Comparison of ENCODE assay signal across 8 cellular contexts in the genomic region with DNA sequence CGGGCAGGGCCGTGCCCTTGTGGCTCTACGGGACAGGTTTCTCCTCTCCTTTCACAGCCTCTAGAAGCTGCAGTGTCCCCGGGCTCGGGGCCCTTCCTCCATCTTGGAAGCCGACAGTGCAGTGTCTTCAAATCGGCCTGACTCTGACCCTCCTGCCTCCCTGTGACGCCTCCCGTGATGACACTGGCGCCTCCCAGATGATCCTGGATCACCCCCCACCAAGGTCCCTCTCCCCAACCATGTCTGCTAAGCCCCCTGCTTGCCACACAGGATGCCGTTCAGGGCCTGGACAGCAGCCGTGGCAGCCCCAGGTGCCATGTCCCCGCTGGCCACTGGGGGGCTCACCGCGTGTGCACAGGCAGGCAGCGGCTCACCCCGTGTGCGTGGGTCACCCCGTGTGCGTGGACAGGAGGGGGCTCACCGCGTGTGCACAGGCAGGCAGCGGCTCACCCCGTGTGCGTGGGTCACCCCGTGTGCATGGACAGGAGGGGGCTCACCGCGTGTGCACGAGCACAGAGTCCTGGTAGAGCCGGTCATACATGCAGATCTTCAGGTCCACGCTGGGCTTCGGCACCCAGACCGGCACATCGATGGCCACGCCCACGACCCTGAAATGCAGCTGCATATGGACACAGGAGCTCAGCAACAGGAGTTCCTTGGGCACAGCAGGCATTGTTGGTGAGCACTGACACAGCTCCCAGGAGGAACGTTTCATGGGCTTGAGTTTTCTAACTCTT. TPM values are rescaled to one million over a fixed set of nuclear protein-coding genes. Genes with fewer than 3 reads are reported as not detected.
DNase-seq lines count a peak whose midpoint lies in the region; ATAC-seq and TF ChIP-seq lines count a peak whose summit lies in the region.

No MANE protein-coding gene starts in this region.

- no peaks in the 10 kb centered on the region for H3K36me3 ChIP-seq in H7 (replicated peaks; ENCODE audit: control insufficient read depth, insufficient read depth, low read length)
- no peaks in the 10 kb centered on the region for H3K36me3 ChIP-seq in sigmoid colon

- no peak overlapping the region for H3K4me3 ChIP-seq in AG09309 (ENCODE audit: control insufficient read depth, low read depth, low read length)
- no peak overlapping the region for H3K4me3 ChIP-seq in H7 (ENCODE audit: insufficient read depth, low read depth, low read length)
- peak overlapping the region in 2 of 4 donors; percentile 15 to 24 for H3K4me3 ChIP-seq in sigmoid colon

- WGBS in sigmoid colon, 2 donors: 7 to 25% methylated on average over 37 of the region's 37 CpGs

- peak; percentile 80 to 88 for ATAC-seq in left cardiac atrium
- ATAC-seq in GM19455 (IDR thresholded peaks at IDR 0.05; ENCODE audit: unreplicated experiment): no peak

- no peak for TF ChIP-seq EP300 in sigmoid colon (IDR thresholded peaks at IDR 0.05)

- no peaks in the 10 kb centered on the region for H3K9me3 ChIP-seq in sigmoid colon

- H3K27me3 ChIP-seq in H7 (ENCODE audit: control insufficient read depth, insufficient read depth, low read length) (no peaks in the 10 kb centered on the region), sigmoid colon (peaks cover 2 to 50% (median 9%) of the 10 kb centered on the region in 3 donors)

- TF ChIP-seq CTCF in AG09309 (IDR thresholded peaks at IDR 0.05; ENCODE audit: control insufficient read depth, insufficient read depth, low read depth, low read length, missing control alignments) (peak; percentile 87), sigmoid colon (IDR thresholded peaks at IDR 0.05) (peak; percentile 52 to 90 (median 72))

- no peak for DNase-seq in AG09309 (ENCODE audit: low read depth)
- peak; percentile 95 for DNase-seq in H7
- DNase-seq in RPMI7951 (ENCODE audit: low read depth): peak; percentile 27
- DNase-seq in activated naive CD4-positive, alpha-beta T cell treated with Interleukin-2 at 50 U/mL for 16 hours: peak; percentile 69
- peak; percentile 64 for DNase-seq in left cardiac atrium
- no peak for DNase-seq in sigmoid colon
- DNase-seq in NK-92 treated with Interleukin-12 subunit alpha and Interleukin-12 subunit beta, amount 100 ng/mL, for 24 hours (lab: John Stamatoyannopoulos, UW): no peak

- peaks cover 0 to 8% (median 6%) of the 10 kb centered on the region in 4 donors for H3K4me1 ChIP-seq in sigmoid colon

- intact Hi-C loops in left cardiac atrium (cut with DNase I): loop anchor here in 1 of 2 donors (2.0 kb wide), 1 partner anchor 101 kb away; no protein-coding TSS in a partner anchor
- intact Hi-C loops in sigmoid colon (cut with DNase I): loop anchor here (5.0 kb wide), 1 partner anchor 103 kb away; no protein-coding TSS in a partner anchor

- TF ChIP-seq POLR2A in sigmoid colon (IDR thresholded peaks at IDR 0.05): no peak

- H3K27ac ChIP-seq in sigmoid colon: no peak overlapping the region

RNA-seq across cellular contexts. Expression of gene TMEM52, which starts 24.9 kb away (rescaled TPM):
- total RNA-seq in H7 (2014; rRNA removed; shearing (Covaris generic)): 24.1 and 29.4 TPM in 2 replicates
- total RNA-seq in RPMI7951 (2014; rRNA removed; shearing (Covaris generic)): 0.39 and 0.48 TPM in 2 replicates
- under 1 TPM; 0.68 to 0.82 TPM for total RNA-seq in left cardiac atrium
- total RNA-seq in sigmoid colon: 1 to 10 TPM in 2 of 4 donors, not detected in 2; 1.1 to 3.5 TPM
- polyA plus RNA-seq in sigmoid colon: 1 to 10 TPM; 1.2 to 5.5 (median 2.1) TPM

RNA-seq across cellular contexts. Expression of gene CALML6, which starts 28.9 kb away (rescaled TPM):
- 1.6 and 3.7 TPM in 2 replicates for total RNA-seq in H7 (2014; rRNA removed; shearing (Covaris generic))
- total RNA-seq in RPMI7951 (2014; rRNA removed; shearing (Covaris generic)): not detected in 2 replicates
- total RNA-seq in left cardiac atrium: under 1 TPM in 1 of 2 donors, not detected in 1; 0.21 TPM
- under 1 TPM in 1 of 4 donors, not detected in 3; 0.36 TPM for total RNA-seq in sigmoid colon
- under 1 TPM in 1 of 3 donors, not detected in 2; 0.36 TPM for polyA plus RNA-seq in sigmoid colon

RNA-seq across cellular contexts. Expression of gene GNB1, which starts 53.1 kb away (rescaled TPM):
- total RNA-seq in H7 (2014; rRNA removed; shearing (Covaris generic)): 135 and 159 TPM in 2 replicates
- total RNA-seq in RPMI7951 (2014; rRNA removed; shearing (Covaris generic)): 87.6 and 97.9 TPM in 2 replicates
- total RNA-seq in left cardiac atrium: 100 to 1,000 TPM; 188 to 206 TPM
- total RNA-seq in sigmoid colon: 100 to 1,000 TPM; 119 to 157 (median 145) TPM
- 100 to 1,000 TPM; 163 to 197 (median 193) TPM for polyA plus RNA-seq in sigmoid colon

RNA-seq across cellular contexts. Expression of gene CFAP74, which starts 59.6 kb away (rescaled TPM):
- not detected in 2 replicates for total RNA-seq in H7 (2014; rRNA removed; shearing (Covaris generic))
- total RNA-seq in RPMI7951 (2014; rRNA removed; shearing (Covaris generic)): 0.10 TPM in 1 of 2 replicates, not detected in the other
- total RNA-seq in left cardiac atrium: not detected
- total RNA-seq in sigmoid colon: under 1 TPM in 1 of 4 donors, not detected in 3; 0.27 TPM
- under 1 TPM in 1 of 3 donors, not detected in 2; 0.03 TPM for polyA plus RNA-seq in sigmoid colon

Comparison
In these comparisons a context has a peak if more than half of its experiments do, and no peak if none do; other contexts are left out.
1. DNase-seq: peak in H7 (single experiment), RPMI7951 (single experiment), activated naive CD4-positive, alpha-beta T cell treated with Interleukin-2 at 50 U/mL for 16 hours (single experiment) and left cardiac atrium (single experiment); none in AG09309 (single experiment), sigmoid colon (single experiment) and NK-92 treated with Interleukin-12 subunit alpha and Interleukin-12 subunit beta, amount 100 ng/mL, for 24 hours (single experiment).